In genomic region chr2:145007673-145008263, GRCh38 we compare ENCODE assay signal across 12 cellular contexts.
DNase-seq lines count a peak whose midpoint lies in the region; ATAC-seq and TF ChIP-seq lines count a peak whose summit lies in the region.
"Had no signal": no experiment of that assay in that cellular context is flagged by ENCODE, and none has a peak within 500 bp of the region (broad histone marks: within the 10 kb centered on the region; RNA-seq: fewer than 3 reads in every experiment).

No MANE protein-coding gene starts in this region.

- in situ Hi-C loops in IMR-90 (cut with MboI; ENCODE audit: low sequenced_read_pairs) (no loop called here), brain microvascular endothelial cell (cut with HindIII; ENCODE audit: low pct_ligation_motif_present, low sequenced_read_pairs) (no loop called here)

- peak overlapping the region; percentile 86 for H3K18ac ChIP-seq in IMR-90 (ENCODE audit: low read depth, low read length)

- H3K4me2 ChIP-seq in IMR-90 (ENCODE audit: low read depth, low read length) = peak overlapping the region; percentile 80

- H4K20me1 ChIP-seq in IMR-90 (ENCODE audit: insufficient read depth, low read length) = no peaks in the 10 kb centered on the region

- peak; percentile 63 for ATAC-seq in IMR-90 (ENCODE audit: low read depth)
- peak; percentile 79 to 81 for ATAC-seq in right cardiac atrium
- peak; percentile 18 for ATAC-seq in thoracic aorta (ENCODE audit: insufficient number of reproducible peaks, low FRiP score, low read depth)
- no peak for ATAC-seq in GM19397 (IDR thresholded peaks at IDR 0.05; ENCODE audit: unreplicated experiment)
- ATAC-seq in natural killer cell treated with Interleukin-12 subunit alpha and Interleukin-12 subunit beta and Interleukin-15 and Interleukin-18, amount 100 ng/mL, for 72 hours = no peak
- no peak for ATAC-seq in HG03095 (IDR thresholded peaks at IDR 0.05; ENCODE audit: unreplicated experiment)

- H3K4ac ChIP-seq in IMR-90 (ENCODE audit: low read depth, low read length) = peak overlapping the region; percentile 86

- peak overlapping the region; percentile 58 for H3K56ac ChIP-seq in IMR-90 (ENCODE audit: extremely low read depth, insufficient read depth, low read length)

- no peaks in the 10 kb centered on the region for H3K9me3 Mint-ChIP-seq in natural killer cell treated with Interleukin-12 subunit alpha and Interleukin-12 subunit beta and Interleukin-15 and Interleukin-18, amount 100 ng/mL, for 72 hours

- peak overlapping the region; percentile 76; the same call in 1 of the 2 replicates for H3K23ac ChIP-seq in IMR-90 (ENCODE audit: low read depth, low read length)

- no peak overlapping the region for H3K27ac Mint-ChIP-seq in natural killer cell treated with Interleukin-12 subunit alpha and Interleukin-12 subunit beta and Interleukin-15 and Interleukin-18, amount 100 ng/mL, for 72 hours

- H3K4me1 Mint-ChIP-seq in natural killer cell treated with Interleukin-12 subunit alpha and Interleukin-12 subunit beta and Interleukin-15 and Interleukin-18, amount 100 ng/mL, for 72 hours (ENCODE audit: low read depth in 2 of 2) = no peaks in the 10 kb centered on the region

- H3K27ac ChIP-seq in IMR-90 (ENCODE audit: insufficient read depth, low read length) (peak overlapping the region; percentile 65), brain microvascular endothelial cell (peak overlapping the region; percentile 95), right cardiac atrium (ENCODE audit: low read length) (peak overlapping the region; percentile 76), thoracic aorta (peak overlapping the region; percentile 79 to 84)

- peak overlapping the region; percentile 92 for H3K14ac ChIP-seq in IMR-90 (replicated peaks; ENCODE audit: low read depth, low read length)

- peak overlapping the region; percentile 75 for H2BK5ac ChIP-seq in IMR-90 (ENCODE audit: low read depth, low read length, poor library complexity, severe bottlenecking)

- BruUV-seq in IMR-90 (replicated peaks; lab: Mats Ljungman, UMichigan) = no TSS peak

- H3K9me1 ChIP-seq in IMR-90 (ENCODE audit: insufficient read depth, low read length) = peaks cover 3% of the 10 kb centered on the region; the same call in 1 of the 2 replicates

- H3K9ac ChIP-seq in IMR-90 (ENCODE audit: low read depth, low read length) = peak overlapping the region; percentile 19; the same call in 1 of the 2 replicates

- intact Hi-C loops in IMR-90 (cut with micrococcal nuclease) (loop anchor here (5.0 kb wide), 1 partner anchor 490 kb away; no protein-coding TSS in a partner anchor), right cardiac atrium (cut with DNase I) (loop anchor here in 1 of 4 donors (10.0 kb wide), 1 partner anchor 57 kb away; no protein-coding TSS in a partner anchor)

- H3K79me1 ChIP-seq in IMR-90 (ENCODE audit: low read depth in 1 of 2, low read length in 2 of 2) = no peaks in the 10 kb centered on the region

- peaks cover 3% of the 10 kb centered on the region; the same call in 1 of the 2 replicates for H3K4me1 ChIP-seq in IMR-90 (ENCODE audit: control insufficient read depth, insufficient read depth, low read length)
- H3K4me1 ChIP-seq in right cardiac atrium (ENCODE audit: control insufficient read depth, insufficient read depth, low read length) = no peaks in the 10 kb centered on the region
- peaks cover 13 to 22% of the 10 kb centered on the region in 2 donors for H3K4me1 ChIP-seq in thoracic aorta (ENCODE audit: control insufficient read depth in 1 of 2, low read depth in 2 of 2)

- no peak overlapping the region; the same call in 1 of the 2 replicates for H3K4me3 ChIP-seq in IMR-90 (ENCODE audit: insufficient read depth, low read depth, low read length)
- H3K4me3 ChIP-seq in brain microvascular endothelial cell (ENCODE audit: low read depth, low read length) = no peak overlapping the region
- no peak overlapping the region for H3K4me3 ChIP-seq in right cardiac atrium (ENCODE audit: low read length)
- peak overlapping the region; percentile 58 for H3K4me3 ChIP-seq in thoracic aorta
- no peak overlapping the region for H3K4me3 ChIP-seq in H7 (ENCODE audit: insufficient read depth, low read depth, low read length)

- POLR2A ChIA-PET in IMR-90 (lab: Charles Lee; ENCODE audit: unreplicated experiment) = interaction anchor here (1.5 kb wide), 1 partner anchor 15 kb away, joined by 19 read pairs; no protein-coding TSS in a partner anchor

- H3K27me3 ChIP-seq in IMR-90 (ENCODE audit: control insufficient read depth, insufficient read depth, low read length) (no peaks in the 10 kb centered on the region), brain microvascular endothelial cell (replicated peaks) (no peaks in the 10 kb centered on the region), right cardiac atrium (ENCODE audit: control insufficient read depth, insufficient read depth) (no peaks in the 10 kb centered on the region), thoracic aorta (replicated peaks; ENCODE audit: insufficient read depth) (no peaks in the 10 kb centered on the region), H7 (ENCODE audit: control insufficient read depth, insufficient read depth, low read length) (no peaks in the 10 kb centered on the region)

- dilution Hi-C loops in IMR-90 (cut with HindIII; ENCODE audit: low sequenced_read_pairs, unreplicated experiment) = no loop called here

- no peak for TF ChIP-seq RAD21 in IMR-90 (IDR thresholded peaks at IDR 0.05; ENCODE audit: low read length)

- TF ChIP-seq CTCF in IMR-90 (conservative IDR thresholded peaks at IDR 0.05; ENCODE audit: low read depth, low read length) (no peak), brain microvascular endothelial cell (IDR thresholded peaks at IDR 0.05; ENCODE audit: low read depth, low read length, missing control alignments) (no peak), thoracic aorta (IDR thresholded peaks at IDR 0.05) (no peak)

- H3K27me3 Mint-ChIP-seq in natural killer cell treated with Interleukin-12 subunit alpha and Interleukin-12 subunit beta and Interleukin-15 and Interleukin-18, amount 100 ng/mL, for 72 hours = peaks cover 0 to 5% of the 10 kb centered on the region in 2 donors

- H3K36me3 ChIP-seq in IMR-90 (ENCODE audit: control insufficient read depth, insufficient read depth, low read length) (no peaks in the 10 kb centered on the region), brain microvascular endothelial cell (replicated peaks) (no peaks in the 10 kb centered on the region), thoracic aorta (no peaks in the 10 kb centered on the region), H7 (replicated peaks; ENCODE audit: control insufficient read depth, insufficient read depth, low read length) (no peaks in the 10 kb centered on the region)

- peak overlapping the region; percentile 47 for H2AFZ ChIP-seq in IMR-90 (replicated peaks; ENCODE audit: low read length, poor library complexity)

- H3K4me3 Mint-ChIP-seq in natural killer cell treated with Interleukin-12 subunit alpha and Interleukin-12 subunit beta and Interleukin-15 and Interleukin-18, amount 100 ng/mL, for 72 hours = no peak overlapping the region

- H3K36me3 Mint-ChIP-seq in natural killer cell treated with Interleukin-12 subunit alpha and Interleukin-12 subunit beta and Interleukin-15 and Interleukin-18, amount 100 ng/mL, for 72 hours = no peaks in the 10 kb centered on the region

- H3K9me3 ChIP-seq in IMR-90 (ENCODE audit: control insufficient read depth, insufficient read depth, low read length) (no peaks in the 10 kb centered on the region), right cardiac atrium (ENCODE audit: control insufficient read depth, low read length) (no peaks in the 10 kb centered on the region), thoracic aorta (no peaks in the 10 kb centered on the region)

- peak overlapping the region; percentile 91 for H2BK20ac ChIP-seq in IMR-90 (ENCODE audit: low read depth, low read length)

- peak overlapping the region; percentile 86 for H4K91ac ChIP-seq in IMR-90 (ENCODE audit: insufficient read depth, low read depth, low read length)

- peak; percentile 31; the same call in 1 of the 2 replicates for TF ChIP-seq POLR2A in IMR-90 (IDR thresholded peaks at IDR 0.05; ENCODE audit: low read depth, low read length)

- DNase-seq in IMR-90 (peak; percentile 66), brain microvascular endothelial cell (peak; percentile 75), right cardiac atrium (peak in 2 of 3 donors; percentile 71 to 72), thoracic aorta (ENCODE audit: low spot score) (peak; percentile 15), H7 (no peak)
- DNase-seq in natural killer cell treated with Interleukin-12 subunit alpha and Interleukin-12 subunit beta and Interleukin-15 and Interleukin-18, amount 100 ng/mL, for 72 hours (ENCODE audit: low spot score) = no peak
- DNase-seq: activated CD8-positive, alpha-beta memory T cell treated with anti-CD3 and anti-CD28 coated beads, Interleukin-2, amount 50 U/mL, for 4 hours; cerebellar nuclear complex; GDM1; NCI-H524 treated with DMSO at 0.1 percent for 48 hours had no signal

- H2BK120ac ChIP-seq in IMR-90 (ENCODE audit: low read depth, low read length) = peak overlapping the region; percentile 95

- peak overlapping the region; percentile 65; the same call in 1 of the 2 replicates for H2AK5ac ChIP-seq in IMR-90 (ENCODE audit: low read depth, low read length)

- WGBS in IMR-90 (ENCODE audit: extremely low coverage in 2 of 2, insufficient read length in 1 of 2), 2 experiments = no CpG with 5 or more reads among the region's 1 CpG
- 12% methylated on average over 1 of the region's 1 CpG for WGBS in right cardiac atrium

- peak overlapping the region; percentile 68; the same call in 2 of the 3 replicates for H2BK15ac ChIP-seq in IMR-90 (ENCODE audit: low read depth, low read length)

- H4K5ac ChIP-seq in IMR-90 (ENCODE audit: low read depth, low read length) = peak overlapping the region; percentile 66

- peak overlapping the region; percentile 72 to 77 for H4K8ac ChIP-seq in IMR-90 (ENCODE audit: low read depth in 2 of 2, low read length in 2 of 2)

- CTCF ChIA-PET in IMR-90 (lab: Yijun Ruan, JAX) = interaction anchor here (0.7 to 1.2 kb wide), 2 partner anchors 150 to 650 kb away, joined by 3 read pairs; no protein-coding TSS in a partner anchor

- H2AK9ac ChIP-seq in IMR-90 (replicated peaks; ENCODE audit: low read depth, low read length, poor library complexity) = peak overlapping the region; percentile 2

TF ChIP-seq in IMR-90, 13 proteins besides CTCF, POLR2A, EP300 and RAD21 (continues in another document):
- TF ChIP-seq CEBPB (IDR thresholded peaks at IDR 0.05; ENCODE audit: low read depth, low read length) (no peak), MAFK (IDR thresholded peaks at IDR 0.05; ENCODE audit: low read depth, low read length) (no peak), SMC3 (IDR thresholded peaks at IDR 0.05; ENCODE audit: low read depth, low read length) (no peak), NFE2L2 (IDR thresholded peaks at IDR 0.05; ENCODE audit: low read depth, low read length) (no peak), FOS (IDR thresholded peaks at IDR 0.05; ENCODE audit: low read depth, low read length) (no peak), RCOR1 (IDR thresholded peaks at IDR 0.05; ENCODE audit: insufficient replicate concordance, low read length) (no peak), RFX5 (IDR thresholded peaks at IDR 0.05; ENCODE audit: low read depth, low read length) (no peak)

Comparison
In these comparisons a context has a peak if more than half of its experiments do, and no peak if none do; other contexts are left out.
1. ATAC-seq: peak in IMR-90 (single experiment), right cardiac atrium (2 of 2) and thoracic aorta (single experiment); none in GM19397 (single experiment), natural killer cell treated with Interleukin-12 subunit alpha and Interleukin-12 subunit beta and Interleukin-15 and Interleukin-18, amount 100 ng/mL, for 72 hours (0 of 2) and HG03095 (single experiment).
2. DNase-seq: peak in IMR-90 (single experiment), brain microvascular endothelial cell (single experiment), right cardiac atrium (2 of 3) and thoracic aorta (single experiment); none in natural killer cell treated with Interleukin-12 subunit alpha and Interleukin-12 subunit beta and Interleukin-15 and Interleukin-18, amount 100 ng/mL, for 72 hours (single experiment) and H7 (single experiment).
3. Peak in every context shown above with its lines, with median percentiles within 50 percentile points of each other: H3K27ac ChIP-seq.